ENCODE assay signal across 22 cellular contexts in genomic region chr5:173011602-173012001, GRCh38. TPM values are rescaled to one million over a fixed set of nuclear protein-coding genes. Genes with fewer than 3 reads are reported as not detected.
DNase-seq lines count a peak whose midpoint lies in the region; ATAC-seq, FAIRE-seq and TF ChIP-seq lines count a peak whose summit lies in the region.
"Had no signal": no experiment of that assay in that cellular context is flagged by ENCODE, and none has a peak within 500 bp of the region (broad histone marks: within the 10 kb centered on the region; RNA-seq: fewer than 3 reads in every experiment).

No MANE protein-coding gene starts in this region.

- no peak overlapping the region for H3K4me3 ChIP-seq in CD4-positive, CD25-positive, alpha-beta regulatory T cell (ENCODE audit: low read depth, low read length)
- H3K4me3 ChIP-seq in LNCaP clone FGC (ENCODE audit: low read depth, low read length): no peak overlapping the region
- H3K4me3 ChIP-seq in endothelial cell of umbilical vein (replicated peaks in 1 of 3; ENCODE audit: insufficient read depth in 1 of 3, low read depth in 1 of 3, low read length in 3 of 3): no peak overlapping the region
- no peak overlapping the region for H3K4me3 ChIP-seq in trophoblast cell (ENCODE audit: low read depth, low read length)
- H3K4me3 ChIP-seq in uterus: no peak overlapping the region
- no peak overlapping the region for H3K4me3 ChIP-seq in right cardiac atrium (ENCODE audit: low read length)
- H3K4me3 ChIP-seq: GM23248, heart left ventricle, SJSA1, skin epidermis, thoracic aorta had no signal

- no peak overlapping the region for H3K18ac ChIP-seq in trophoblast cell (ENCODE audit: low read length)

- FAIRE-seq in endothelial cell of umbilical vein (lab: Jason Lieb, UNC): no peak
- FAIRE-seq: islet of Langerhans had no signal

- no peak overlapping the region for H2BK120ac ChIP-seq in trophoblast cell (ENCODE audit: insufficient read depth, low read length, poor library complexity)

- H2BK5ac ChIP-seq in trophoblast cell (ENCODE audit: low read depth, low read length, poor library complexity): no peak overlapping the region

- no peak overlapping the region for H3K23ac ChIP-seq in trophoblast cell (ENCODE audit: low read length)

- H3K4me3 Mint-ChIP-seq in CD4-positive, CD25-positive, alpha-beta regulatory T cell: no peak overlapping the region
- H3K4me3 Mint-ChIP-seq: B cell had no signal

- CTCF ChIA-PET in endothelial cell of umbilical vein (lab: Charles Lee): interaction anchor here (0.7 to 2.4 kb wide), 4 partner anchors 46 to 134 kb away, joined by 3 to 19 read pairs (median 10); no protein-coding TSS in a partner anchor

- no peak overlapping the region for H4K12ac ChIP-seq in trophoblast cell (ENCODE audit: low read depth, low read length)

- peaks cover 8% of the 10 kb centered on the region for H3K36me3 Mint-ChIP-seq in CD4-positive, CD25-positive, alpha-beta regulatory T cell

- H3K27me3 ChIP-seq in CD4-positive, CD25-positive, alpha-beta regulatory T cell (ENCODE audit: control insufficient read depth, insufficient read depth, low read length): no peaks in the 10 kb centered on the region
- H3K27me3 ChIP-seq in endothelial cell of umbilical vein (ENCODE audit: control insufficient read depth in 2 of 2, insufficient read depth in 2 of 2, low read length in 2 of 2) (no peaks in the 10 kb centered on the region), trophoblast cell (ENCODE audit: insufficient read depth, low read length) (no peaks in the 10 kb centered on the region), uterus (no peaks in the 10 kb centered on the region), right cardiac atrium (ENCODE audit: control insufficient read depth, insufficient read depth) (no peaks in the 10 kb centered on the region)
- H3K27me3 ChIP-seq: brain microvascular endothelial cell, heart left ventricle, SJSA1 had no signal

- H3K9me1 ChIP-seq in endothelial cell of umbilical vein (replicated peaks; ENCODE audit: control insufficient read depth, extremely low read depth, insufficient read depth, low read length): no peaks in the 10 kb centered on the region

- no peak overlapping the region for H2AK5ac ChIP-seq in trophoblast cell (ENCODE audit: low read length)

- H3K4me2 ChIP-seq in endothelial cell of umbilical vein (ENCODE audit: insufficient read depth, low read length): no peak overlapping the region
- H3K4me2 ChIP-seq in trophoblast cell (ENCODE audit: low read length): no peak overlapping the region

- dilution Hi-C loops in endothelial cell of umbilical vein (cut with MboI; ENCODE audit: extremely low pct_ligation_motif_present, low sequenced_read_pairs): no loop called here

- H2AFZ ChIP-seq in endothelial cell of umbilical vein (ENCODE audit: low read depth, low read length) (no peak overlapping the region), trophoblast cell (ENCODE audit: insufficient read depth, low read length, poor library complexity) (no peak overlapping the region)
- H2AFZ ChIP-seq: GM23248 had no signal

- H3K27ac ChIP-seq in CD4-positive, CD25-positive, alpha-beta regulatory T cell (ENCODE audit: insufficient read depth, low read length, poor library complexity, severe bottlenecking): no peak overlapping the region
- H3K27ac ChIP-seq in endothelial cell of umbilical vein (ENCODE audit: insufficient read depth, low read depth, low read length): no peak overlapping the region
- H3K27ac ChIP-seq in trophoblast cell (ENCODE audit: low read depth, low read length): no peak overlapping the region
- peak overlapping the region in 1 of 2 donors; percentile 47 for H3K27ac ChIP-seq in uterus
- H3K27ac ChIP-seq in right cardiac atrium (ENCODE audit: low read length): no peak overlapping the region
- H3K27ac ChIP-seq: brain microvascular endothelial cell, GM23248, SJSA1, thoracic aorta had no signal

- intact Hi-C loops in endothelial cell of umbilical vein (cut with micrococcal nuclease) (no loop called here), uterus (cut with DNase I; ENCODE audit: low total_unique reads) (no loop called here), right cardiac atrium (cut with DNase I) (no loop called here)

- POLR2A ChIA-PET in endothelial cell of umbilical vein (lab: Charles Lee): no interaction called here

- BruUV-seq in endothelial cell of umbilical vein (replicated peaks; lab: Mats Ljungman, UMichigan): no TSS peak

- H3K36me3 ChIP-seq in CD4-positive, CD25-positive, alpha-beta regulatory T cell (ENCODE audit: control insufficient read depth, insufficient read depth, low read length): peaks cover 6% of the 10 kb centered on the region
- H3K36me3 ChIP-seq in endothelial cell of umbilical vein (ENCODE audit: control insufficient read depth in 2 of 2, extremely low read depth in 1 of 2, insufficient read depth in 2 of 2, low read length in 2 of 2): no peaks in the 10 kb centered on the region
- no peaks in the 10 kb centered on the region for H3K36me3 ChIP-seq in trophoblast cell (ENCODE audit: control insufficient read depth in 1 of 2, insufficient read depth in 2 of 2, low read length in 2 of 2)
- no peaks in the 10 kb centered on the region for H3K36me3 ChIP-seq in uterus
- H3K36me3 ChIP-seq: brain microvascular endothelial cell, heart left ventricle, thoracic aorta had no signal

- no peak overlapping the region for H3K14ac ChIP-seq in trophoblast cell (ENCODE audit: low read length)

- no peaks in the 10 kb centered on the region for H3K27me3 Mint-ChIP-seq in CD4-positive, CD25-positive, alpha-beta regulatory T cell
- H3K27me3 Mint-ChIP-seq: B cell had no signal

- H2BK12ac ChIP-seq in trophoblast cell (ENCODE audit: low read length): no peak overlapping the region

- no peaks in the 10 kb centered on the region for H3K79me1 ChIP-seq in trophoblast cell (ENCODE audit: low read length)

- no peak overlapping the region for H4K91ac ChIP-seq in trophoblast cell (ENCODE audit: low read depth, low read length)

- TF ChIP-seq CTCF in LNCaP clone FGC (IDR thresholded peaks at IDR 0.05; ENCODE audit: control insufficient read depth, extremely low read depth, insufficient read depth) (no peak), endothelial cell of umbilical vein (IDR thresholded peaks at IDR 0.05; ENCODE audit: extremely low read depth in 1 of 2, insufficient read depth in 1 of 2, low read depth in 1 of 2, low read length in 2 of 2) (no peak), uterus (IDR thresholded peaks at IDR 0.05) (no peak)

- H3K79me2 ChIP-seq in endothelial cell of umbilical vein (ENCODE audit: control insufficient read depth, insufficient read depth, low read length): peaks cover 55% of the 10 kb centered on the region
- H3K79me2 ChIP-seq in trophoblast cell (ENCODE audit: control insufficient read depth, insufficient read depth, low read length, poor library complexity): peaks cover 7% of the 10 kb centered on the region

- DNase-seq in CD4-positive, CD25-positive, alpha-beta regulatory T cell: no peak
- DNase-seq in LNCaP clone FGC (ENCODE audit: low read depth) (peak; percentile 95), endothelial cell of umbilical vein (ENCODE audit: low read depth, low spot score) (peak; percentile 33), trophoblast cell (no peak), uterus (no peak), SHP77 (lab: John Stamatoyannopoulos, UW) (no peak), right cardiac atrium (no peak)
- DNase-seq: activated CD4-positive, alpha-beta T cell treated with anti-CD3 and anti-CD28 coated beads for 1 hour; brain microvascular endothelial cell; DMS153; GM23248; NCI-H2081 treated with DMSO at 0.1 percent for 48 hours; NCI-H524 treated with DMSO at 0.1 percent for 48 hours; stimulated activated CD4-positive, alpha-beta T cell treated with anti-CD3 and anti-CD28 coated beads, Interleukin-4, amount 100 ng/mL, for 24 hours had no signal

- H3K9me3 ChIP-seq in CD4-positive, CD25-positive, alpha-beta regulatory T cell (ENCODE audit: control insufficient read depth in 2 of 2, low read length in 2 of 2): no peaks in the 10 kb centered on the region
- H3K9me3 ChIP-seq in endothelial cell of umbilical vein (replicated peaks; ENCODE audit: control insufficient read depth, insufficient read depth, low read length) (no peaks in the 10 kb centered on the region), trophoblast cell (ENCODE audit: insufficient read depth, low read depth, low read length) (no peaks in the 10 kb centered on the region), uterus (no peaks in the 10 kb centered on the region), right cardiac atrium (ENCODE audit: control insufficient read depth, low read length) (no peaks in the 10 kb centered on the region)
- H3K9me3 ChIP-seq: heart left ventricle, SJSA1, thoracic aorta had no signal

- TF ChIP-seq POLR2A in endothelial cell of umbilical vein (IDR thresholded peaks at IDR 0.05; ENCODE audit: low read depth, low read length) (no peak), uterus (IDR thresholded peaks at IDR 0.05) (no peak)

- no peak for ATAC-seq in CD4-positive, CD25-positive, alpha-beta regulatory T cell (ENCODE audit: low read depth in 2 of 2)
- ATAC-seq in HG03439 (IDR thresholded peaks at IDR 0.05; ENCODE audit: unreplicated experiment) (no peak), right cardiac atrium (no peak)
- ATAC-seq: activated naive CD4-positive, alpha-beta T cell treated with anti-CD3 and anti-CD28 coated beads, Interleukin-2, amount 50 U/mL, for 72 hours had no signal

- no peak overlapping the region for H4K8ac ChIP-seq in trophoblast cell (ENCODE audit: low read depth, low read length)

- H3K4me1 Mint-ChIP-seq in CD4-positive, CD25-positive, alpha-beta regulatory T cell: peaks cover 19 to 73% (median 47%) of the 10 kb centered on the region in 4 donors

- peaks cover 6% of the 10 kb centered on the region for H3K4me1 ChIP-seq in CD4-positive, CD25-positive, alpha-beta regulatory T cell (ENCODE audit: control insufficient read depth, insufficient read depth, low read length, poor library complexity, severe bottlenecking)
- H3K4me1 ChIP-seq in endothelial cell of umbilical vein (ENCODE audit: control insufficient read depth, extremely low read depth, insufficient read depth, low read length) (peaks cover 10% of the 10 kb centered on the region), trophoblast cell (ENCODE audit: control insufficient read depth in 1 of 2, insufficient read depth in 2 of 2, low read length in 2 of 2) (peaks cover 5 to 9% of the 10 kb centered on the region in 2 experiments), uterus (no peaks in the 10 kb centered on the region), right cardiac atrium (ENCODE audit: control insufficient read depth, insufficient read depth, low read length) (peaks cover 12% of the 10 kb centered on the region)

- peak overlapping the region; percentile 49 for H3K4ac ChIP-seq in trophoblast cell (ENCODE audit: low read depth, low read length)

- H4K20me1 ChIP-seq in endothelial cell of umbilical vein (replicated peaks; ENCODE audit: control insufficient read depth, extremely low read depth, insufficient read depth, low read length): no peaks in the 10 kb centered on the region

- H3K9ac ChIP-seq in endothelial cell of umbilical vein (replicated peaks; ENCODE audit: extremely low read depth, insufficient read depth, low read length) (no peak overlapping the region), trophoblast cell (ENCODE audit: low read length) (no peak overlapping the region)
- H3K9ac ChIP-seq: GM23248 had no signal

- peaks cover 0 to 2% (median 0%) of the 10 kb centered on the region in 7 donors for H3K9me3 Mint-ChIP-seq in CD4-positive, CD25-positive, alpha-beta regulatory T cell
- H3K9me3 Mint-ChIP-seq: activated naive CD4-positive, alpha-beta T cell treated with anti-CD3 and anti-CD28 coated beads, Interleukin-2, amount 50 U/mL, for 72 hours had no signal

- H3K27ac Mint-ChIP-seq in CD4-positive, CD25-positive, alpha-beta regulatory T cell: peak overlapping the region; percentile 48 to 77 (median 67)

- no CpG with 5 or more reads among the region's 5 CpGs for WGBS in trophoblast cell (ENCODE audit: extremely low coverage, insufficient coverage, insufficient read length)
- 72% methylated on average over 5 of the region's 5 CpGs for WGBS in right cardiac atrium

RNA-seq across cellular contexts. Expression of gene ATP6V0E1, which starts 28.0 kb away (rescaled TPM):
- 106 TPM for total RNA-seq in CD4-positive, CD25-positive, alpha-beta regulatory T cell
- 100 to 1,000 TPM; 499 to 691 (median 501) TPM for polyA plus RNA-seq in CD4-positive, CD25-positive, alpha-beta regulatory T cell
- total RNA-seq in endothelial cell of umbilical vein (217 and 222 TPM in 2 replicates), uterus (100 to 1,000 TPM in 3 of 4 donors, 10 to 100 TPM in 1; 75.6 to 159 (median 137) TPM), right cardiac atrium (100 to 1,000 TPM; 200 to 243 (median 211) TPM)
- polyA plus RNA-seq in endothelial cell of umbilical vein (276 and 278 TPM in 2 replicates), right cardiac atrium (350 TPM)
- polyA plus RNA-seq in endothelial cell of umbilical vein (2011; cell fraction: cytosol; rRNA removed): 260 and 263 TPM in 2 replicates
- 72.0 and 81.7 TPM in 2 replicates for polyA plus RNA-seq in endothelial cell of umbilical vein (2011; cell fraction: nucleus; rRNA removed)
- 395 and 462 TPM in 2 replicates for polyA plus RNA-seq in endothelial cell of umbilical vein (2012)
- 420 and 442 TPM in 2 replicates for polyA minus RNA-seq in endothelial cell of umbilical vein
- polyA minus RNA-seq in endothelial cell of umbilical vein (2011; cell fraction: cytosol; rRNA and poly(A)+ RNA removed): 38.9 TPM
- polyA minus RNA-seq in endothelial cell of umbilical vein (2011; cell fraction: nucleus; rRNA and poly(A)+ RNA removed): 40.5 and 54.7 TPM in 2 replicates
- 246 and 249 TPM in 2 replicates for polyA plus RNA-seq in trophoblast cell (2013)

RNA-seq across cellular contexts. Expression of gene CREBRF, which starts 44.5 kb away (rescaled TPM):
- 126 TPM for total RNA-seq in CD4-positive, CD25-positive, alpha-beta regulatory T cell
- 10 to 100 TPM; 59.5 to 69.2 (median 65.1) TPM for polyA plus RNA-seq in CD4-positive, CD25-positive, alpha-beta regulatory T cell
- total RNA-seq in endothelial cell of umbilical vein (8.8 and 9.4 TPM in 2 replicates), uterus (10 to 100 TPM; 19.7 to 40.1 (median 35.2) TPM), right cardiac atrium (10 to 100 TPM; 14.7 to 29.7 (median 26.2) TPM)
- polyA plus RNA-seq in endothelial cell of umbilical vein (1.7 and 2.7 TPM in 2 replicates), right cardiac atrium (6.9 TPM)
- 2.6 and 3.5 TPM in 2 replicates for polyA plus RNA-seq in endothelial cell of umbilical vein (2011; cell fraction: cytosol; rRNA removed)
- polyA plus RNA-seq in endothelial cell of umbilical vein (2011; cell fraction: nucleus; rRNA removed): 19.1 and 20.5 TPM in 2 replicates
- 3.1 and 3.2 TPM in 2 replicates for polyA plus RNA-seq in endothelial cell of umbilical vein (2012)
- polyA minus RNA-seq in endothelial cell of umbilical vein: 19.8 and 24.7 TPM in 2 replicates
- polyA minus RNA-seq in endothelial cell of umbilical vein (2011; cell fraction: cytosol; rRNA and poly(A)+ RNA removed): 3.6 TPM
- polyA minus RNA-seq in endothelial cell of umbilical vein (2011; cell fraction: nucleus; rRNA and poly(A)+ RNA removed): 28.2 and 28.6 TPM in 2 replicates
- 6.1 and 6.2 TPM in 2 replicates for polyA plus RNA-seq in trophoblast cell (2013)

RNA-seq across cellular contexts. Expression of gene RPL26L1, which starts 52.4 kb away (rescaled TPM):
- total RNA-seq in CD4-positive, CD25-positive, alpha-beta regulatory T cell: 12.9 TPM
- polyA plus RNA-seq in CD4-positive, CD25-positive, alpha-beta regulatory T cell: 10 to 100 TPM; 38.9 to 51.6 (median 48.9) TPM
- total RNA-seq in endothelial cell of umbilical vein (57.4 and 62.9 TPM in 2 replicates), uterus (10 to 100 TPM in 3 of 4 donors, 1 to 10 TPM in 1; 8.7 to 35.3 (median 21.1) TPM), right cardiac atrium (10 to 100 TPM; 20.2 to 28.9 (median 25.3) TPM)
- polyA plus RNA-seq in endothelial cell of umbilical vein (63.5 and 78.3 TPM in 2 replicates), right cardiac atrium (58.8 TPM)
- 120 and 121 TPM in 2 replicates for polyA plus RNA-seq in endothelial cell of umbilical vein (2011; cell fraction: cytosol; rRNA removed)
- 37.8 and 41.6 TPM in 2 replicates for polyA plus RNA-seq in endothelial cell of umbilical vein (2011; cell fraction: nucleus; rRNA removed)
- 66.0 and 106 TPM in 2 replicates for polyA plus RNA-seq in endothelial cell of umbilical vein (2012)
- 36.3 and 41.4 TPM in 2 replicates for polyA minus RNA-seq in endothelial cell of umbilical vein
- 36.6 TPM for polyA minus RNA-seq in endothelial cell of umbilical vein (2011; cell fraction: cytosol; rRNA and poly(A)+ RNA removed)
- polyA minus RNA-seq in endothelial cell of umbilical vein (2011; cell fraction: nucleus; rRNA and poly(A)+ RNA removed): 5.0 and 5.1 TPM in 2 replicates
- 61.9 and 63.3 TPM in 2 replicates for polyA plus RNA-seq in trophoblast cell (2013)

Comparison
In these comparisons a context has a peak if more than half of its experiments do, and no peak if none do; other contexts are left out.
1. DNase-seq: peak in LNCaP clone FGC (single experiment) and endothelial cell of umbilical vein (single experiment); none in CD4-positive, CD25-positive, alpha-beta regulatory T cell (0 of 3), trophoblast cell (0 of 2), uterus (0 of 2), SHP77 (0 of 2) and right cardiac atrium (0 of 3).